1 cellular context compared by ENCODE assay signal in genomic region chr1:183769956-183770815, GRCh38.
TF ChIP-seq lines count a peak whose summit lies in the region.

No MANE protein-coding gene starts in this region.

TF ChIP-seq in HepG2, 621 proteins besides CTCF, POLR2A, EP300 and RAD21 (continued from another document):
- no peak for TF ChIP-seq ZNF512B (CRISPR knock-in tag; IDR thresholded peaks at IDR 0.05; ENCODE audit: borderline replicate concordance)
- TF ChIP-seq CCAR2 (optimal IDR thresholded peaks at IDR 0.05; ENCODE audit: low read depth, low read length), result no peak
- TF ChIP-seq PLRG1 (conservative IDR thresholded peaks at IDR 0.05), result no peak
